In the genomic region with DNA sequence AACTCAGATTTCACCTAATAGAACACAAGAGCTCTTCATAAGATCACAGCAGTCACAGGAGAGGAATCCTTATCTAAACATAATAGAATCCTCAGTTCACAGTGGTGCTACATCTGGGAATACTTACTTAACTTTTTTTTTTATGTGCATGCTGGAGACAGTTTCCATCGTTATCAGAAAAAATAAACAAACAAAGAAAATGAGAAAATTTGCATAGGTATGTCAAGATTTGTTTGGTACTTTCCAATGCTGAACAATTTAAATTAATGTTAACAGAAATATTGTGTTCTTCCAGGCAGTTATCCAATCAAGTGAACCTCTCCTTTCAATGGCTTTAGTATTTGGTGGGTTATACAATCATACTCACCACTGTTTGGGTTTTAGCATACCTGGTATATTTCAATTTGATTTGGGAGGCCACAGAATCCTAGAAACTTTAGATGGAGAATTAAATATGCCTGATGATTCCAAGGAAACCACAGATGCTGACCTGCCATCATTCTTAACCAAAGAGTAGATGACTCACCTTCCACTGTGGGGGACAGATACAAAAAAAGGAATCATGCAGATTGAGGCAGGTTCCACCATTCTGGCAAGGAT, we compare ENCODE assay signal across 14 cellular contexts. TPM values are rescaled to one million over a fixed set of nuclear protein-coding genes. Genes with fewer than 3 reads are reported as not detected.
DNase-seq lines count a peak whose midpoint lies in the region; ATAC-seq, FAIRE-seq and TF ChIP-seq lines count a peak whose summit lies in the region.
"Had no signal": no experiment of that assay in that cellular context is flagged by ENCODE, and none has a peak within 500 bp of the region (broad histone marks: within the 10 kb centered on the region; RNA-seq: fewer than 3 reads in every experiment).

No MANE protein-coding gene starts in this region.

- FAIRE-seq in keratinocyte (lab: Jason Lieb, UNC): peak; percentile 53
- FAIRE-seq: HepG2, islet of Langerhans had no signal

- peak; percentile 52 for DNase-seq in AG09309 (ENCODE audit: low read depth)
- DNase-seq in brain microvascular endothelial cell: peak; percentile 73
- DNase-seq in keratinocyte (ENCODE audit: low read depth, low spot score): no peak
- DNase-seq in activated effector memory CD4-positive, alpha-beta T cell treated with anti-CD3 and anti-CD28 coated beads, Interleukin-2, amount 50 U/mL, for 16 hours: no peak
- no peak for DNase-seq in MV-4-11 (lab: John Stamatoyannopoulos, UW)
- DNase-seq in DMS53 treated with DMSO at 0.1 percent for 48 hours (lab: John Stamatoyannopoulos, UW; ENCODE audit: unreplicated experiment): no peak
- DNase-seq: activated naive CD8-positive, alpha-beta T cell treated with anti-CD3 and anti-CD28 coated beads, Interleukin-2, amount 10 ng/mL, durations not matched to agents 7 days and 5 days; stimulated activated CD4-positive, alpha-beta T cell treated with anti-CD3 and anti-CD28 coated beads, Interleukin-12 subunit alpha, Interleukin-12 subunit beta, amount 100 ng/mL, for 4 hours; uterus had no signal

- H3K9me3 ChIP-seq in HUES48 (ENCODE audit: control insufficient read depth, insufficient read depth, low read length) (no peaks in the 10 kb centered on the region), keratinocyte (ENCODE audit: control insufficient read depth, low read depth, low read length) (no peaks in the 10 kb centered on the region)
- H3K9me3 ChIP-seq: BLaER1, uterus had no signal

- TF ChIP-seq CTCF in AG09309 (IDR thresholded peaks at IDR 0.05; ENCODE audit: control insufficient read depth, insufficient read depth, low read depth, low read length, missing control alignments) (no peak), brain microvascular endothelial cell (IDR thresholded peaks at IDR 0.05; ENCODE audit: low read depth, low read length, missing control alignments) (no peak), keratinocyte (optimal IDR thresholded peaks at IDR 0.05 in 1 of 3, IDR thresholded peaks at IDR 0.05 in 1 of 3, conservative IDR thresholded peaks at IDR 0.05 in 1 of 3; ENCODE audit: extremely low read depth in 1 of 3, insufficient read depth in 2 of 3, low read length in 3 of 3) (no peak)

- H3K4me3 ChIP-seq in AG09309 (ENCODE audit: control insufficient read depth, low read depth, low read length) (no peak overlapping the region), HUES48 (ENCODE audit: low read depth, low read length) (no peak overlapping the region), brain microvascular endothelial cell (ENCODE audit: low read depth, low read length) (no peak overlapping the region), keratinocyte (ENCODE audit: control insufficient read depth in 2 of 3, extremely low read depth in 1 of 3, insufficient read depth in 2 of 3, low read depth in 1 of 3, low read length in 3 of 3) (no peak overlapping the region)
- H3K4me3 ChIP-seq: BLaER1, uterus had no signal

- no peaks in the 10 kb centered on the region for H4K20me1 ChIP-seq in keratinocyte (ENCODE audit: control insufficient read depth, extremely low read depth, insufficient read depth, low read length)
- H4K20me1 ChIP-seq: BLaER1 had no signal

- no peaks in the 10 kb centered on the region for H3K36me3 ChIP-seq in HUES48 (ENCODE audit: control insufficient read depth, insufficient read depth, low read length)
- no peaks in the 10 kb centered on the region for H3K36me3 ChIP-seq in brain microvascular endothelial cell (replicated peaks)
- no peaks in the 10 kb centered on the region for H3K36me3 ChIP-seq in keratinocyte (ENCODE audit: control insufficient read depth in 2 of 2, extremely low read depth in 1 of 2, insufficient read depth in 2 of 2, low read length in 2 of 2)
- H3K36me3 ChIP-seq: BLaER1, uterus had no signal

- in situ Hi-C loops in brain microvascular endothelial cell (cut with HindIII; ENCODE audit: low pct_ligation_motif_present, low sequenced_read_pairs): no loop called here

- no peaks in the 10 kb centered on the region for H3K79me2 ChIP-seq in keratinocyte (ENCODE audit: control insufficient read depth, insufficient read depth, low read length)

- H3K4me2 ChIP-seq in keratinocyte (ENCODE audit: control insufficient read depth, extremely low read depth, insufficient read depth, low read depth, low read length): no peak overlapping the region
- H3K4me2 ChIP-seq: BLaER1 had no signal

- H3K27ac ChIP-seq in HUES48 (ENCODE audit: low read depth, low read length): peak overlapping the region; percentile 61
- H3K27ac ChIP-seq in brain microvascular endothelial cell: peak overlapping the region; percentile 90
- H3K27ac ChIP-seq in keratinocyte (ENCODE audit: control insufficient read depth, insufficient read depth, low read length): no peak overlapping the region
- H3K27ac ChIP-seq: BLaER1, uterus had no signal

- H3K9ac ChIP-seq in HUES48 (ENCODE audit: low read depth, low read length): no peak overlapping the region
- no peak overlapping the region for H3K9ac ChIP-seq in keratinocyte (ENCODE audit: control insufficient read depth, extremely low read depth, insufficient read depth, low read length)
- H3K9ac ChIP-seq: BLaER1 had no signal

- no peak overlapping the region for H2AFZ ChIP-seq in keratinocyte (ENCODE audit: control insufficient read depth, low read length)

- H3K27me3 ChIP-seq in HUES48 (ENCODE audit: control insufficient read depth, insufficient read depth, low read length) (no peaks in the 10 kb centered on the region), brain microvascular endothelial cell (replicated peaks) (no peaks in the 10 kb centered on the region), keratinocyte (ENCODE audit: control insufficient read depth, extremely low read depth, insufficient read depth, low read length) (no peaks in the 10 kb centered on the region)
- H3K27me3 ChIP-seq: BLaER1, uterus had no signal

- ATAC-seq in HG03378 (IDR thresholded peaks at IDR 0.05; ENCODE audit: unreplicated experiment): no peak

- H3K9me1 ChIP-seq in keratinocyte (ENCODE audit: control insufficient read depth, extremely low read depth, insufficient read depth, low read length): no peaks in the 10 kb centered on the region

- H3K4me1 ChIP-seq in HUES48 (ENCODE audit: control insufficient read depth, insufficient read depth, low read length) (peaks cover 14% of the 10 kb centered on the region; the same call in 1 of the 2 replicates), keratinocyte (ENCODE audit: control insufficient read depth, extremely low read depth, insufficient read depth, low read length) (no peaks in the 10 kb centered on the region)
- H3K4me1 ChIP-seq: BLaER1, uterus had no signal

- dilution Hi-C loops in keratinocyte (cut with MboI; ENCODE audit: extremely low pct_ligation_motif_present, low sequenced_read_pairs): no loop called here

RNA-seq across cellular contexts. Expression of a gene that starts 6.4 kb away (rescaled TPM):
- 0.06 to 0.35 TPM (median 0.07 TPM) in 3 replicates for polyA plus RNA-seq in keratinocyte
- polyA plus RNA-seq in keratinocyte (2011; ENCODE audit: low read depth): 0.02 TPM
- 0.17 and 0.19 TPM in 2 replicates for polyA plus RNA-seq in keratinocyte (2011; cell fraction: cytosol; rRNA removed)
- 0.82 and 1.4 TPM in 2 replicates for polyA plus RNA-seq in keratinocyte (2011; cell fraction: nucleus; rRNA removed)
- 0.08 and 0.18 TPM in 2 replicates for polyA plus RNA-seq in keratinocyte (2012; ENCODE audit: low replicate concordance)
- 0.03 to 1.8 TPM (median 0.26 TPM) in 3 replicates for polyA minus RNA-seq in keratinocyte
- polyA minus RNA-seq in keratinocyte (2011; cell fraction: cytosol; rRNA and poly(A)+ RNA removed): not detected
- polyA minus RNA-seq in keratinocyte (2011; cell fraction: nucleus; rRNA and poly(A)+ RNA removed): 1.2 and 1.9 TPM in 2 replicates

Comparison
In these comparisons a context has a peak if more than half of its experiments do, and no peak if none do; other contexts are left out.
1. DNase-seq: peak in AG09309 (single experiment) and brain microvascular endothelial cell (single experiment); none in keratinocyte (single experiment), activated effector memory CD4-positive, alpha-beta T cell treated with anti-CD3 and anti-CD28 coated beads, Interleukin-2, amount 50 U/mL, for 16 hours (single experiment), MV-4-11 (single experiment) and DMS53 treated with DMSO at 0.1 percent for 48 hours (single experiment).